9 cellular contexts compared by ENCODE assay signal in the genomic region with DNA sequence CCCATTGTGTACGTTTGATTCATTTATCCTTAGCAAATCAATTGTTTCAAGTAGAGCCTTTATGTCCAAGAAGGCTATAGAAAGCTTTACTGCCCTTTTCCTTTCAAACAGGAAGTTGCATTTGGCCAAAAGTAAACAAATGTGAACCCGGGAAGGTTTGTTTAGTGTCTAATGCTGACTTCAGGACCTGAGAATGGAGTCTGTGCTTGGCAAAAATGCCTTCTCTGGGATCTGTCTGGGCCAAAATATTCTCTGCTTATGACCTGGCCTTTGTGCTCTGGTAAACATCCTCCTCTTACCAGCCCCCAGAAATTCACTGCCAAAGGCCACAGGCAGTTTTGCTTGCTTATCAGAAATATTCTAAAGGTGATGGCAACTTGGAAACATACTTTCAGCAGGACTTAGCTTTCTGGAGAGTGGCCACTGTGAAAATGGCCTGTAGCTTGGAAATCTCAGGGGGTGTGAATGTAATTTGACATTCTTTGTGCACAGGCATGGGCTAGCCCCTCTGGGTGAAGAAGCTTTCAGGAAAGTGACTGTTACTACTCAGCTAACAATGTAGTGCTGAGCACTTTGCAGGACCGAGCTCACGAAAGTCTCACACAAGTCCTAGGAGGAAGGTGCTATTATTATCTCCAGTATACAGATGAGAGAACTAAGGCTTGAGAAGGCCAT.
A peak's percentile ranks its signal among the peaks of the same experiment; 100 is the strongest.
DNase-seq lines count a peak whose midpoint lies in the region; ATAC-seq, FAIRE-seq and TF ChIP-seq lines count a peak whose summit lies in the region.
"Had no signal": no experiment of that assay in that cellular context is flagged by ENCODE, and none has a peak within 500 bp of the region (broad histone marks: within the 10 kb centered on the region; RNA-seq: fewer than 3 reads in every experiment).

No MANE protein-coding gene starts in this region.

- H2AFZ ChIP-seq in astrocyte (ENCODE audit: low read depth, low read length): peak overlapping the region; percentile 45

- DNase-seq in astrocyte (ENCODE audit: low read depth): peak; percentile 57
- DNase-seq in stimulated activated CD4-positive, alpha-beta T cell treated with anti-CD3 and anti-CD28 coated beads, Interleukin-1b, Interleukin-23, amount 100 ng/mL, for 48 hours: no peak
- no peak for DNase-seq in NCI-H82 treated with DMSO at 0.1 percent for 48 hours (lab: John Stamatoyannopoulos, UW; ENCODE audit: unreplicated experiment)
- DNase-seq: central memory CD4-positive, alpha-beta T cell had no signal

- peak overlapping the region; percentile 50 for H3K4me3 Mint-ChIP-seq in astrocyte (ENCODE audit: unreplicated experiment)

- H3K9me3 ChIP-seq in HEK293 (ENCODE audit: control insufficient read depth, insufficient read depth, low read depth, low read length): no peaks in the 10 kb centered on the region
- no peaks in the 10 kb centered on the region for H3K9me3 ChIP-seq in astrocyte (ENCODE audit: insufficient read depth, low read depth, low read length)
- no peaks in the 10 kb centered on the region for H3K9me3 ChIP-seq in subcutaneous abdominal adipose tissue (ENCODE audit: control insufficient read depth in 5 of 5, low read length in 5 of 5)

- no peaks in the 10 kb centered on the region for H4K20me1 ChIP-seq in astrocyte (ENCODE audit: insufficient read depth, low read length)

- no peak overlapping the region for H3K4me3 ChIP-seq in HEK293 (ENCODE audit: low read depth, low read length)
- no peak overlapping the region for H3K4me3 ChIP-seq in astrocyte (ENCODE audit: insufficient read depth, low read depth, low read length)
- H3K4me3 ChIP-seq in subcutaneous abdominal adipose tissue (ENCODE audit: low read depth in 1 of 5, low read length in 5 of 5): no peak overlapping the region

- POLR2A ChIA-PET in HEK293 (lab: Yijun Ruan, JAX): no interaction called here

- H3K27ac ChIP-seq in HEK293 (ENCODE audit: extremely low read depth, low read depth, low read length) (peak overlapping the region; percentile 58), astrocyte (ENCODE audit: low read depth, low read length) (peak overlapping the region; percentile 14), layer of hippocampus (ENCODE audit: low read depth, low read length) (peak overlapping the region; percentile 0), subcutaneous abdominal adipose tissue (ENCODE audit: low read depth, low read length) (peak overlapping the region; percentile 28)

- peaks cover 45% of the 10 kb centered on the region for H3K4me1 Mint-ChIP-seq in astrocyte (ENCODE audit: low read depth, unreplicated experiment)

- H3K27me3 Mint-ChIP-seq in astrocyte (ENCODE audit: low read depth, unreplicated experiment): no peaks in the 10 kb centered on the region

- no peak for TF ChIP-seq CTCF in HEK293 (tag by site-specific recombination; IDR thresholded peaks at IDR 0.05)
- TF ChIP-seq CTCF in astrocyte (IDR thresholded peaks at IDR 0.05; ENCODE audit: insufficient read depth, low read depth, low read length): no peak

- H3K27me3 ChIP-seq in astrocyte (ENCODE audit: insufficient read depth, low read length): no peaks in the 10 kb centered on the region
- no peaks in the 10 kb centered on the region for H3K27me3 ChIP-seq in layer of hippocampus (ENCODE audit: control insufficient read depth, insufficient read depth, low read length)
- H3K27me3 ChIP-seq in subcutaneous abdominal adipose tissue (ENCODE audit: control insufficient read depth in 5 of 5, insufficient read depth in 4 of 5, low read length in 5 of 5): no peaks in the 10 kb centered on the region

- CTCF ChIA-PET in HEK293 (lab: Yijun Ruan, JAX): interaction anchor here (0.6 to 1.1 kb wide), 2 partner anchors 26 to 51 kb away, joined by 3 to 7 read pairs; no protein-coding TSS in a partner anchor

- H3K4me1 ChIP-seq in HEK293 (ENCODE audit: control insufficient read depth, insufficient read depth, low read length) (peaks cover 13% of the 10 kb centered on the region), astrocyte (ENCODE audit: insufficient read depth, low read length) (peaks cover 13% of the 10 kb centered on the region), subcutaneous abdominal adipose tissue (ENCODE audit: control insufficient read depth in 5 of 5, insufficient read depth in 5 of 5, low read length in 5 of 5) (peaks cover 21 to 60% (median 37%) of the 10 kb centered on the region in 5 donors)

- FAIRE-seq in astrocyte (lab: Jason Lieb, UNC): peak; percentile 49

- no peaks in the 10 kb centered on the region for H3K36me3 ChIP-seq in HEK293 (ENCODE audit: control insufficient read depth in 2 of 2, insufficient read depth in 1 of 2, low read length in 2 of 2)
- H3K36me3 ChIP-seq in astrocyte (ENCODE audit: insufficient read depth, low read length): no peaks in the 10 kb centered on the region
- no peaks in the 10 kb centered on the region for H3K36me3 ChIP-seq in subcutaneous abdominal adipose tissue (ENCODE audit: control insufficient read depth in 5 of 5, insufficient read depth in 5 of 5, low read length in 5 of 5)

- ATAC-seq in HG02759 (IDR thresholded peaks at IDR 0.05; ENCODE audit: unreplicated experiment) (no peak), GM18868 (IDR thresholded peaks at IDR 0.05; ENCODE audit: unreplicated experiment) (no peak)

- H3K9me3 Mint-ChIP-seq in astrocyte (ENCODE audit: unreplicated experiment): peaks cover 4% of the 10 kb centered on the region

- no peaks in the 10 kb centered on the region for H3K79me2 ChIP-seq in astrocyte (ENCODE audit: insufficient read depth, low read length)

- H3K9ac ChIP-seq in astrocyte (ENCODE audit: low read length) (peak overlapping the region; percentile 8), subcutaneous abdominal adipose tissue (ENCODE audit: low read length in 5 of 5) (no peak overlapping the region)

- H3K27ac Mint-ChIP-seq in astrocyte (ENCODE audit: unreplicated experiment): peak overlapping the region; percentile 92

- peak overlapping the region; percentile 52 for H3K4me2 ChIP-seq in astrocyte (ENCODE audit: low read length)

- H3K36me3 Mint-ChIP-seq in astrocyte (ENCODE audit: low read depth, unreplicated experiment): no peaks in the 10 kb centered on the region

TF ChIP-seq in HEK293, 187 proteins besides CTCF, POLR2A, EP300 and RAD21 (continues in another document):
- TF ChIP-seq ZNF114 (tag by site-specific recombination; IDR thresholded peaks at IDR 0.05): no peak
- peak; percentile 46 for TF ChIP-seq ZNF518A (tag by site-specific recombination; conservative IDR thresholded peaks at IDR 0.05; ENCODE audit: low read depth)
- TF ChIP-seq WT1 (tag by site-specific recombination; IDR thresholded peaks at IDR 0.05): no peak
- no peak for TF ChIP-seq KLF16 (tag by site-specific recombination; IDR thresholded peaks at IDR 0.05)
- no peak for TF ChIP-seq ZNF404 (tag by site-specific recombination; IDR thresholded peaks at IDR 0.05)
- no peak for TF ChIP-seq HOXD13 (CRISPR knock-in tag; IDR thresholded peaks at IDR 0.05; ENCODE audit: borderline replicate concordance)
- peak; percentile 53 for TF ChIP-seq ZBTB17 (tag by site-specific recombination; IDR thresholded peaks at IDR 0.05)
- 0 out of 2 replicates have a peak, but pooled peaks have one; percentile 13 for TF ChIP-seq ZNF335 (tag by site-specific recombination; conservative IDR thresholded peaks at IDR 0.05)
- TF ChIP-seq ZNF785 (tag by site-specific recombination; IDR thresholded peaks at IDR 0.05): no peak
- no peak for TF ChIP-seq ZNF677 (tag by site-specific recombination; IDR thresholded peaks at IDR 0.05)

Comparison
In these comparisons a context has a peak if more than half of its experiments do, and no peak if none do; other contexts are left out.
1. H3K27ac ChIP-seq: peak in every context shown above with its lines; median percentile 58 in HEK293; 28 in subcutaneous abdominal adipose tissue; 14 in astrocyte; 0 in layer of hippocampus.